1 cellular context compared by ENCODE assay signal in the genomic region with DNA sequence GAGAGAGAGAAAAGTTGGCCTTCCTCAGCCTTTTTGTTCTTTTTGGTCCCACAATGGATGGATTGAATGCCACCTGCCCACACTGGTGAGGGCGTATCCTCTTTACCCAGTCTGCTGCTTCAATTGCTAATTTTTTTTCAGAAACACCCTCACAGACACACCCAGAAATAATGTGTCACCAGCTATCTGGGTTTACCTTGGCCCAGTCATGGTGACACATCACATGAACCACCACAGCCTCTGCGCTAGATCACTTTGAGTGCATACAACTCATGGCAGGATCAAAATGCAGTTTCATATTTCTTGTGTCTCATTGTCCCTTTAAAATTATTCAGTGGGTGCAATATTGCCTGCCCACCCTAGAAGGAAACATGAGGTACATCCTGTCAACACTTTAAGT.
TF ChIP-seq lines count a peak whose summit lies in the region.

No MANE protein-coding gene starts in this region.

TF ChIP-seq in IMR-90, 13 proteins besides CTCF, POLR2A, EP300 and RAD21 (continued from another document):
- TF ChIP-seq MAZ (IDR thresholded peaks at IDR 0.05; ENCODE audit: borderline replicate concordance, low read depth, low read length) (no peak), USF2 (IDR thresholded peaks at IDR 0.05; ENCODE audit: low read depth, low read length) (no peak), CHD1 (IDR thresholded peaks at IDR 0.05; ENCODE audit: low read depth, low read length) (no peak), SMC3 (IDR thresholded peaks at IDR 0.05; ENCODE audit: low read depth, low read length) (no peak), FOS (IDR thresholded peaks at IDR 0.05; ENCODE audit: low read depth, low read length) (no peak)
